16 cellular contexts compared by ENCODE assay signal in the genomic region with DNA sequence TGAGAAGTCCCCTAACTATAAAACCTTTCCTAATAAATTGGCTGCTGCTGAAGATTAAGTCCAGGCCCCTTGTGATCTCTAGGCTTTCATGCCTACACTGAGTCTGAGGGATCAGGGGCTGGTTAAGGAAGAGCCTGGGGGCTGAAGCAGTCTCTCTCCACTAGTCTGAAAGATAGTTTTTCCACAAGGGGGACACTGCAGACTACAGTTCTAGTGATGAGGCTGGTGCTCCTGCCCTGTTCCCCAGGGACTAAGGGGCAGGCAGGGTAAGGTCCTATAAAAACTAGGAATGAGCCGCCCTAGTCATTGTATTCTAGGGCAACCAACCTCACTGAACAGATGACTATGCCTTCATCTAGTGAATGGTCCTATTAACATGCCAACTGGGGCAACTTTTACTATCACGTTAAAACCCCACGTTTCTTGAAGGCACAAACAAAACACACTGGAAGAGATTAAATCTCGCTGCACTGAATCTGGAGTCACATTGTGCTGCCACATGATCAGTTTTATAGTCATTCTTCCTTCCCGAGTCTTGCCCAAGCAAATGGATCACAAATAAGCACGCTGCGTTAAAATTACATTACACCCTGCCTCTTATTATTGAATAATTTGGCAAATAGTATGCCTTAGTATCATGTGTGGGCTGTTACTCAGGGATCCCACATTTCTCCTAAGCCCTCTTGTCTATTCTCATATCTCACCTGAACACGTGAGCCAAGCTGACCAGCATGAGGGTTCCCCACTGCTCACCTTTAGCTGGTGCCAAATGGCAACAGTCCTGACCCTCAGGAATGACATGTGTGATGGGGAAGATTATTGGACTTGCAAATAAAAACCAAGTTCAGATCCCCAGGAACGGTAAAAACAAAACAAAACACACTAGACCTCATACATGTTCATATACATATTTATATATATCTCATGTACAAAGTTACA.
DNase-seq lines count a peak whose midpoint lies in the region; ATAC-seq and TF ChIP-seq lines count a peak whose summit lies in the region.
"Had no signal": no experiment of that assay in that cellular context is flagged by ENCODE, and none has a peak within 500 bp of the region (broad histone marks: within the 10 kb centered on the region; RNA-seq: fewer than 3 reads in every experiment).

No MANE protein-coding gene starts in this region.

- POLR2A ChIA-PET in HEK293 (lab: Yijun Ruan, JAX) = no interaction called here

- peaks cover 41% of the 10 kb centered on the region for H3K36me3 Mint-ChIP-seq in activated T-cell treated with anti-CD3 and anti-CD28 coated beads, Interleukin-2, amount 50 U/mL, for 24 hours (ENCODE audit: low read depth)
- peaks cover 39% of the 10 kb centered on the region for H3K36me3 Mint-ChIP-seq in stimulated activated effector memory CD8-positive, alpha-beta T cell treated with anti-CD3 and anti-CD28 coated beads, Interleukin-12 subunit alpha, Interleukin-12 subunit beta, amount 100 ng/mL, for 72 hours

- no peaks in the 10 kb centered on the region for H3K9me3 Mint-ChIP-seq in activated T-cell treated with anti-CD3 and anti-CD28 coated beads, Interleukin-2, amount 50 U/mL, for 24 hours
- H3K9me3 Mint-ChIP-seq in stimulated activated effector memory CD8-positive, alpha-beta T cell treated with anti-CD3 and anti-CD28 coated beads, Interleukin-12 subunit alpha, Interleukin-12 subunit beta, amount 100 ng/mL, for 72 hours = no peaks in the 10 kb centered on the region
- H3K9me3 Mint-ChIP-seq: HFFc6 had no signal

- no peaks in the 10 kb centered on the region for H3K9me3 ChIP-seq in HEK293 (ENCODE audit: control insufficient read depth, insufficient read depth, low read depth, low read length)
- H3K9me3 ChIP-seq: BLaER1 treated with 17β-estradiol and CSF1 and Interleukin-3, amounts not matched to agents 10 nM and 100 nM had no signal

- no peak overlapping the region for H3K27ac ChIP-seq in HEK293 (ENCODE audit: extremely low read depth, low read depth, low read length)
- H3K27ac ChIP-seq: BLaER1 treated with 17β-estradiol and CSF1 and Interleukin-3, amounts not matched to agents 10 nM and 100 nM; HL-60; SK-N-MC had no signal

- no peaks in the 10 kb centered on the region for H3K27me3 Mint-ChIP-seq in activated T-cell treated with anti-CD3 and anti-CD28 coated beads, Interleukin-2, amount 50 U/mL, for 24 hours

- ATAC-seq in stimulated activated effector memory CD8-positive, alpha-beta T cell treated with anti-CD3 and anti-CD28 coated beads, Interleukin-12 subunit alpha, Interleukin-12 subunit beta, amount 100 ng/mL, for 72 hours = no peak
- ATAC-seq in HG02678 (IDR thresholded peaks at IDR 0.05; ENCODE audit: unreplicated experiment) = no peak

- H3K36me3 ChIP-seq in HEK293 (ENCODE audit: control insufficient read depth in 2 of 2, insufficient read depth in 1 of 2, low read length in 2 of 2) = peaks cover 24 to 44% of the 10 kb centered on the region in 2 experiments

- peak overlapping the region; percentile 73 for H3K27ac Mint-ChIP-seq in activated T-cell treated with anti-CD3 and anti-CD28 coated beads, Interleukin-2, amount 50 U/mL, for 24 hours
- H3K27ac Mint-ChIP-seq in stimulated activated effector memory CD8-positive, alpha-beta T cell treated with anti-CD3 and anti-CD28 coated beads, Interleukin-12 subunit alpha, Interleukin-12 subunit beta, amount 100 ng/mL, for 72 hours = peak overlapping the region; percentile 54
- H3K27ac Mint-ChIP-seq: HFFc6 had no signal

- H3K4me3 ChIP-seq in HEK293 (ENCODE audit: low read depth, low read length) = no peak overlapping the region
- H3K4me3 ChIP-seq: BLaER1 treated with 17β-estradiol and CSF1 and Interleukin-3, amounts not matched to agents 10 nM and 100 nM; SK-N-MC had no signal

- H3K4me3 Mint-ChIP-seq in activated T-cell treated with anti-CD3 and anti-CD28 coated beads, Interleukin-2, amount 50 U/mL, for 24 hours = no peak overlapping the region
- no peak overlapping the region for H3K4me3 Mint-ChIP-seq in stimulated activated effector memory CD8-positive, alpha-beta T cell treated with anti-CD3 and anti-CD28 coated beads, Interleukin-12 subunit alpha, Interleukin-12 subunit beta, amount 100 ng/mL, for 72 hours
- H3K4me3 Mint-ChIP-seq: HFFc6 had no signal

- peaks cover 16% of the 10 kb centered on the region for H3K4me1 Mint-ChIP-seq in activated T-cell treated with anti-CD3 and anti-CD28 coated beads, Interleukin-2, amount 50 U/mL, for 24 hours (ENCODE audit: low read depth)
- H3K4me1 Mint-ChIP-seq in stimulated activated effector memory CD8-positive, alpha-beta T cell treated with anti-CD3 and anti-CD28 coated beads, Interleukin-12 subunit alpha, Interleukin-12 subunit beta, amount 100 ng/mL, for 72 hours = peaks cover 4% of the 10 kb centered on the region

- CTCF ChIA-PET in HEK293 (lab: Yijun Ruan, JAX) = interaction anchor here (1.6 kb wide), 1 partner anchor 99 kb away, joined by 4 read pairs; no protein-coding TSS in a partner anchor

- DNase-seq in activated T-cell treated with anti-CD3 and anti-CD28 coated beads, Interleukin-2, amount 50 U/mL, for 24 hours = no peak
- DNase-seq in activated T-cell treated with anti-CD3 and anti-CD28 coated beads for 4 hours (no peak), cerebellum (ENCODE audit: low spot score) (peak; percentile 81), SKM-1 (lab: John Stamatoyannopoulos, UW; ENCODE audit: unreplicated experiment) (no peak)
- DNase-seq in stimulated activated effector memory CD8-positive, alpha-beta T cell treated with anti-CD3 and anti-CD28 coated beads, Interleukin-12 subunit alpha, Interleukin-12 subunit beta, amount 100 ng/mL, for 72 hours (ENCODE audit: low spot score in 2 of 2) = no peak
- no peak for DNase-seq in stimulated activated CD4-positive, alpha-beta T cell treated with anti-CD3 and anti-CD28 coated beads, Interleukin-12 subunit alpha, Interleukin-12 subunit beta, amount 100 ng/mL, for 4 hours
- DNase-seq: DMS 273 treated with DMSO at 0.1 percent for 48 hours, GF-D8, HFFc6, NCI-H187, NCI-H748 treated with DMSO at 0.1 percent for 48 hours had no signal

- TF ChIP-seq CTCF in HEK293 (tag by site-specific recombination; IDR thresholded peaks at IDR 0.05) = peak; percentile 10; the same call in 1 of the 2 replicates

- no peaks in the 10 kb centered on the region for H3K4me1 ChIP-seq in HEK293 (ENCODE audit: control insufficient read depth, insufficient read depth, low read length)

TF ChIP-seq in HEK293, 187 proteins besides CTCF, POLR2A, EP300 and RAD21:
- TF ChIP-seq, protein P1, sequence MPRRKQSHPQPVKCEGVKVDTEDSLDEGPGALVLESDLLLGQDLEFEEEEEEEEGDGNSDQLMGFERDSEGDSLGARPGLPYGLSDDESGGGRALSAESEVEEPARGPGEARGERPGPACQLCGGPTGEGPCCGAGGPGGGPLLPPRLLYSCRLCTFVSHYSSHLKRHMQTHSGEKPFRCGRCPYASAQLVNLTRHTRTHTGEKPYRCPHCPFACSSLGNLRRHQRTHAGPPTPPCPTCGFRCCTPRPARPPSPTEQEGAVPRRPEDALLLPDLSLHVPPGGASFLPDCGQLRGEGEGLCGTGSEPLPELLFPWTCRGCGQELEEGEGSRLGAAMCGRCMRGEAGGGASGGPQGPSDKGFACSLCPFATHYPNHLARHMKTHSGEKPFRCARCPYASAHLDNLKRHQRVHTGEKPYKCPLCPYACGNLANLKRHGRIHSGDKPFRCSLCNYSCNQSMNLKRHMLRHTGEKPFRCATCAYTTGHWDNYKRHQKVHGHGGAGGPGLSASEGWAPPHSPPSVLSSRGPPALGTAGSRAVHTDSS (tag by site-specific recombination; IDR thresholded peaks at IDR 0.05) = no peak
- TF ChIP-seq ZNF768 (tag by site-specific recombination; IDR thresholded peaks at IDR 0.05) (no peak), SP2 (tag by site-specific recombination; IDR thresholded peaks at IDR 0.05) (no peak), TCF7L2 (IDR thresholded peaks at IDR 0.05; ENCODE audit: borderline replicate concordance, low read depth, low read length) (no peak), ZNF433 (tag by site-specific recombination; IDR thresholded peaks at IDR 0.05; ENCODE audit: low read depth) (no peak), ZFHX2 (tag by site-specific recombination; conservative IDR thresholded peaks at IDR 0.05) (no peak), ZNF529 (tag by site-specific recombination; IDR thresholded peaks at IDR 0.05; ENCODE audit: insufficient replicate concordance) (no peak), ZNF521 (tag by site-specific recombination; IDR thresholded peaks at IDR 0.05) (no peak), ZNF558 (tag by site-specific recombination; IDR thresholded peaks at IDR 0.05) (no peak), SETDB1 (IDR thresholded peaks at IDR 0.05; ENCODE audit: insufficient read length, low read length) (no peak)
- TF ChIP-seq, protein P2, sequence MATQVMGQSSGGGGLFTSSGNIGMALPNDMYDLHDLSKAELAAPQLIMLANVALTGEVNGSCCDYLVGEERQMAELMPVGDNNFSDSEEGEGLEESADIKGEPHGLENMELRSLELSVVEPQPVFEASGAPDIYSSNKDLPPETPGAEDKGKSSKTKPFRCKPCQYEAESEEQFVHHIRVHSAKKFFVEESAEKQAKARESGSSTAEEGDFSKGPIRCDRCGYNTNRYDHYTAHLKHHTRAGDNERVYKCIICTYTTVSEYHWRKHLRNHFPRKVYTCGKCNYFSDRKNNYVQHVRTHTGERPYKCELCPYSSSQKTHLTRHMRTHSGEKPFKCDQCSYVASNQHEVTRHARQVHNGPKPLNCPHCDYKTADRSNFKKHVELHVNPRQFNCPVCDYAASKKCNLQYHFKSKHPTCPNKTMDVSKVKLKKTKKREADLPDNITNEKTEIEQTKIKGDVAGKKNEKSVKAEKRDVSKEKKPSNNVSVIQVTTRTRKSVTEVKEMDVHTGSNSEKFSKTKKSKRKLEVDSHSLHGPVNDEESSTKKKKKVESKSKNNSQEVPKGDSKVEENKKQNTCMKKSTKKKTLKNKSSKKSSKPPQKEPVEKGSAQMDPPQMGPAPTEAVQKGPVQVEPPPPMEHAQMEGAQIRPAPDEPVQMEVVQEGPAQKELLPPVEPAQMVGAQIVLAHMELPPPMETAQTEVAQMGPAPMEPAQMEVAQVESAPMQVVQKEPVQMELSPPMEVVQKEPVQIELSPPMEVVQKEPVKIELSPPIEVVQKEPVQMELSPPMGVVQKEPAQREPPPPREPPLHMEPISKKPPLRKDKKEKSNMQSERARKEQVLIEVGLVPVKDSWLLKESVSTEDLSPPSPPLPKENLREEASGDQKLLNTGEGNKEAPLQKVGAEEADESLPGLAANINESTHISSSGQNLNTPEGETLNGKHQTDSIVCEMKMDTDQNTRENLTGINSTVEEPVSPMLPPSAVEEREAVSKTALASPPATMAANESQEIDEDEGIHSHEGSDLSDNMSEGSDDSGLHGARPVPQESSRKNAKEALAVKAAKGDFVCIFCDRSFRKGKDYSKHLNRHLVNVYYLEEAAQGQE (tag by site-specific recombination; IDR thresholded peaks at IDR 0.05) = no peak
